Comparison of ENCODE assay signal across 1 cellular context in the genomic region with DNA sequence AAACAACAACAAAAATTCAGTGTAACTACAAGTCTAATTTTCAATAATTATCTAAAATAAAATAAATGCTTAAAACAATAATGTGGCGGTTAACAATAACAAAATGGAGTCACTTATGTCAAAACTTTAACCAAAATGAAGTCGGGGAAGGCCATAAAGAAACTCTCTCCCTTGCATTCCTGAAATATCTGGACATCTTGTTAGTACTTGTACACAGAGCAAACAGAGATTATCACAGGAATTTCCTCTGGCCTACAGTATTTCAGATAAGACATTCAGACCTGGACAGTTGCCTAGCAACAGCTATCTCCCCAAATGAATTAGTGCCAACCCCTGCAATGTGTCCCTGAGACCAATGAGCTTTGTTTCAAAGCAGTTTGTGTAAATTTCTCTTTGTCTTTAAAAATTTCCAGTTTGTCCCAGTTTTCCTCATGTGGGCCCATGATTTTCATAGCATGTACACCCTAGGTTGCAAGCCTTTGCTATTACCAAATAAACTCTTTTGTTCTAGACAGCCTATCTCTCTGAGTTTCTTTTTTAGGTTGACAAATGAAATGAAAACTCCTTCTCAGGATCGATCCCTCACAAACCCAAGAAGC.
TF ChIP-seq lines count a peak whose summit lies in the region.

No MANE protein-coding gene starts in this region.

TF ChIP-seq in HepG2, 621 proteins besides CTCF, POLR2A, EP300 and RAD21 (continued from another document and continues in another):
- TF ChIP-seq ZNF577 (CRISPR knock-in tag; IDR thresholded peaks at IDR 0.05; ENCODE audit: borderline replicate concordance, low read depth), result no peak
- TF ChIP-seq PTBP1 (IDR thresholded peaks at IDR 0.05; ENCODE audit: low read depth, low read length, poor library complexity, severe bottlenecking), result no peak
- TF ChIP-seq, protein P1, sequence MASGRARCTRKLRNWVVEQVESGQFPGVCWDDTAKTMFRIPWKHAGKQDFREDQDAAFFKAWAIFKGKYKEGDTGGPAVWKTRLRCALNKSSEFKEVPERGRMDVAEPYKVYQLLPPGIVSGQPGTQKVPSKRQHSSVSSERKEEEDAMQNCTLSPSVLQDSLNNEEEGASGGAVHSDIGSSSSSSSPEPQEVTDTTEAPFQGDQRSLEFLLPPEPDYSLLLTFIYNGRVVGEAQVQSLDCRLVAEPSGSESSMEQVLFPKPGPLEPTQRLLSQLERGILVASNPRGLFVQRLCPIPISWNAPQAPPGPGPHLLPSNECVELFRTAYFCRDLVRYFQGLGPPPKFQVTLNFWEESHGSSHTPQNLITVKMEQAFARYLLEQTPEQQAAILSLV (CRISPR knock-in tag; IDR thresholded peaks at IDR 0.05; ENCODE audit: borderline replicate concordance), result no peak
- no peak for TF ChIP-seq KLF13 (CRISPR knock-in tag; IDR thresholded peaks at IDR 0.05)
- peak; percentile 65 for TF ChIP-seq ASH2L (IDR thresholded peaks at IDR 0.05; ENCODE audit: insufficient read length, low read depth, low read length)
- no peak for TF ChIP-seq ZSCAN9 (CRISPR knock-in tag; IDR thresholded peaks at IDR 0.05; ENCODE audit: borderline replicate concordance)
- no peak for TF ChIP-seq TOPORS (CRISPR knock-in tag; IDR thresholded peaks at IDR 0.05)
- no peak for TF ChIP-seq NFIB (CRISPR knock-in tag; IDR thresholded peaks at IDR 0.05; ENCODE audit: borderline replicate concordance)
- TF ChIP-seq, protein P2, sequence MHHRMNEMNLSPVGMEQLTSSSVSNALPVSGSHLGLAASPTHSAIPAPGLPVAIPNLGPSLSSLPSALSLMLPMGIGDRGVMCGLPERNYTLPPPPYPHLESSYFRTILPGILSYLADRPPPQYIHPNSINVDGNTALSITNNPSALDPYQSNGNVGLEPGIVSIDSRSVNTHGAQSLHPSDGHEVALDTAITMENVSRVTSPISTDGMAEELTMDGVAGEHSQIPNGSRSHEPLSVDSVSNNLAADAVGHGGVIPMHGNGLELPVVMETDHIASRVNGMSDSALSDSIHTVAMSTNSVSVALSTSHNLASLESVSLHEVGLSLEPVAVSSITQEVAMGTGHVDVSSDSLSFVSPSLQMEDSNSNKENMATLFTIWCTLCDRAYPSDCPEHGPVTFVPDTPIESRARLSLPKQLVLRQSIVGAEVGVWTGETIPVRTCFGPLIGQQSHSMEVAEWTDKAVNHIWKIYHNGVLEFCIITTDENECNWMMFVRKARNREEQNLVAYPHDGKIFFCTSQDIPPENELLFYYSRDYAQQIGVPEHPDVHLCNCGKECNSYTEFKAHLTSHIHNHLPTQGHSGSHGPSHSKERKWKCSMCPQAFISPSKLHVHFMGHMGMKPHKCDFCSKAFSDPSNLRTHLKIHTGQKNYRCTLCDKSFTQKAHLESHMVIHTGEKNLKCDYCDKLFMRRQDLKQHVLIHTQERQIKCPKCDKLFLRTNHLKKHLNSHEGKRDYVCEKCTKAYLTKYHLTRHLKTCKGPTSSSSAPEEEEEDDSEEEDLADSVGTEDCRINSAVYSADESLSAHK (CRISPR knock-in tag; IDR thresholded peaks at IDR 0.05; ENCODE audit: borderline replicate concordance), result no peak
- TF ChIP-seq, protein P3, sequence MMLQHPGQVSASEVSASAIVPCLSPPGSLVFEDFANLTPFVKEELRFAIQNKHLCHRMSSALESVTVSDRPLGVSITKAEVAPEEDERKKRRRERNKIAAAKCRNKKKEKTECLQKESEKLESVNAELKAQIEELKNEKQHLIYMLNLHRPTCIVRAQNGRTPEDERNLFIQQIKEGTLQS (CRISPR knock-in tag; IDR thresholded peaks at IDR 0.05), result no peak
- TF ChIP-seq BRD4 (CRISPR knock-in tag; IDR thresholded peaks at IDR 0.05), result no peak; the same call in 1 of the 2 replicates
- no peak for TF ChIP-seq GMEB1 (CRISPR knock-in tag; IDR thresholded peaks at IDR 0.05; ENCODE audit: borderline replicate concordance)
- TF ChIP-seq TIGD3 (CRISPR knock-in tag; IDR thresholded peaks at IDR 0.05; ENCODE audit: borderline replicate concordance), result no peak
- TF ChIP-seq HNRNPH1 (optimal IDR thresholded peaks at IDR 0.05; ENCODE audit: low read depth, low read length), result no peak
- no peak for TF ChIP-seq ZNF235 (CRISPR knock-in tag; IDR thresholded peaks at IDR 0.05; ENCODE audit: borderline replicate concordance)
- no peak for TF ChIP-seq ZNF382 (CRISPR knock-in tag; IDR thresholded peaks at IDR 0.05; ENCODE audit: borderline replicate concordance)
- no peak for TF ChIP-seq PHB2 (IDR thresholded peaks at IDR 0.05; ENCODE audit: partially characterized antibody)
- no peak; the same call in 1 of the 2 replicates for TF ChIP-seq ZBTB7B (CRISPR knock-in tag; IDR thresholded peaks at IDR 0.05)
- TF ChIP-seq POLR2AphosphoS5 (IDR thresholded peaks at IDR 0.05; ENCODE audit: low read depth, low read length), result no peak
- TF ChIP-seq POGK (CRISPR knock-in tag; conservative IDR thresholded peaks at IDR 0.05), result no peak
- TF ChIP-seq HNF1B (CRISPR knock-in tag; IDR thresholded peaks at IDR 0.05), result no peak
- no peak for TF ChIP-seq ZNF879 (CRISPR knock-in tag; IDR thresholded peaks at IDR 0.05)
- TF ChIP-seq ZNF496 (CRISPR knock-in tag; IDR thresholded peaks at IDR 0.05; ENCODE audit: insufficient replicate concordance), result no peak
- no peak for TF ChIP-seq ATF7-NPFF (CRISPR knock-in tag; IDR thresholded peaks at IDR 0.05; ENCODE audit: low read depth)
- TF ChIP-seq IKZF4 (CRISPR knock-in tag; IDR thresholded peaks at IDR 0.05; ENCODE audit: borderline replicate concordance, low read depth, not compliant biosample characterization), result no peak
- no peak for TF ChIP-seq ZBTB44 (CRISPR knock-in tag; IDR thresholded peaks at IDR 0.05)
- no peak for TF ChIP-seq SP2 (CRISPR knock-in tag; IDR thresholded peaks at IDR 0.05)
- TF ChIP-seq CREB1 (IDR thresholded peaks at IDR 0.05), result no peak
- peak; percentile 45; the same call in 1 of the 2 replicates for TF ChIP-seq CREB1 (CRISPR knock-in tag; IDR thresholded peaks at IDR 0.05)
- peak; percentile 53; the same call in 1 of the 2 replicates for TF ChIP-seq FOXK1 (CRISPR knock-in tag; IDR thresholded peaks at IDR 0.05; ENCODE audit: borderline replicate concordance, low read depth)
- no peak for TF ChIP-seq ZFP62 (CRISPR knock-in tag; IDR thresholded peaks at IDR 0.05)
- TF ChIP-seq TFAP4 (IDR thresholded peaks at IDR 0.05; ENCODE audit: borderline replicate concordance, low read depth), result no peak; the same call in 1 of the 2 replicates
- TF ChIP-seq, protein P4, sequence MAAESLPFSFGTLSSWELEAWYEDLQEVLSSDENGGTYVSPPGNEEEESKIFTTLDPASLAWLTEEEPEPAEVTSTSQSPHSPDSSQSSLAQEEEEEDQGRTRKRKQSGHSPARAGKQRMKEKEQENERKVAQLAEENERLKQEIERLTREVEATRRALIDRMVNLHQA (CRISPR knock-in tag; IDR thresholded peaks at IDR 0.05), result peak; percentile 49; the same call in 1 of the 2 replicates
- peak; percentile 100 for TF ChIP-seq TEAD3 (CRISPR knock-in tag; optimal IDR thresholded peaks at IDR 0.05; ENCODE audit: borderline replicate concordance)
- no peak for TF ChIP-seq ZNF383 (CRISPR knock-in tag; IDR thresholded peaks at IDR 0.05; ENCODE audit: borderline replicate concordance)
- TF ChIP-seq ZNF253 (CRISPR knock-in tag; IDR thresholded peaks at IDR 0.05; ENCODE audit: borderline replicate concordance), result no peak
- peak; percentile 76 for TF ChIP-seq HNF4A (CRISPR knock-in tag; IDR thresholded peaks at IDR 0.05)
- no peak for TF ChIP-seq ZNF10 (CRISPR knock-in tag; IDR thresholded peaks at IDR 0.05; ENCODE audit: borderline replicate concordance, low read depth)
- TF ChIP-seq ZNF670 (CRISPR knock-in tag; IDR thresholded peaks at IDR 0.05; ENCODE audit: borderline replicate concordance), result no peak; the same call in 1 of the 2 replicates
- TF ChIP-seq NFIC (IDR thresholded peaks at IDR 0.05; ENCODE audit: low read length), result peak; percentile 65; the same call in 1 of the 2 replicates
- TF ChIP-seq ZNF678 (CRISPR knock-in tag; IDR thresholded peaks at IDR 0.05), result no peak
- no peak for TF ChIP-seq BHLHE40 (IDR thresholded peaks at IDR 0.05; ENCODE audit: low read length)
- TF ChIP-seq TMF1 (CRISPR knock-in tag; IDR thresholded peaks at IDR 0.05; ENCODE audit: low read depth), result no peak
- TF ChIP-seq SMAD1 (CRISPR knock-in tag; IDR thresholded peaks at IDR 0.05; ENCODE audit: borderline replicate concordance, low read depth), result no peak
- TF ChIP-seq ZIK1 (CRISPR knock-in tag; IDR thresholded peaks at IDR 0.05; ENCODE audit: borderline replicate concordance, low read depth), result no peak
- TF ChIP-seq MED8 (CRISPR knock-in tag; IDR thresholded peaks at IDR 0.05; ENCODE audit: insufficient replicate concordance), result no peak
